Comparison of ENCODE assay signal across 2 cellular contexts in the genomic region with DNA sequence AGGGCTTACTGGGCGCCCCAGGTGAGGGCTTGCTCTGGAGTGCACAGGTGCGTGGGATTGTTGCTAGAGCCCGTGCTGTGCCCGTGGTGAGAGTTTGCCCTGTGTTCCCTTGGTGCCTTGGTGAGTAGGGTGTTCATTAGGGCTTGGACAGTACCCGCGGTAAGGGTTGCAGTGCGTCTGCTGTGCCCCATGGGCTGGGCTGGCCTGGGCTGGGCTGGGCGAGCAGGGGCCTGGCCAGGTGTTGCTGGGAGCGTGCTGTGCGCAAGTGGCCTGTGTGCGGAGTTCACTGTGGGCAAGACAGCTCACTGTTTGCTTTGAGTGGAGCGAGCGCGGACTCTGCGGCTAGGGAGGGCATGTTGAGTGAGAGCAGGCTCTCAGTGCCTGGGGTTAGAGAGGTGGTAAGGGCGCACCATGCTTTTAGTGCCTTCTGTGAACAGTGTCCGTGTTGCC.
TF ChIP-seq lines count a peak whose summit lies in the region.

No MANE protein-coding gene starts in this region.

TF ChIP-seq in GM12878, 131 proteins besides CTCF, POLR2A, EP300 and RAD21:
- TF ChIP-seq, protein P1, sequence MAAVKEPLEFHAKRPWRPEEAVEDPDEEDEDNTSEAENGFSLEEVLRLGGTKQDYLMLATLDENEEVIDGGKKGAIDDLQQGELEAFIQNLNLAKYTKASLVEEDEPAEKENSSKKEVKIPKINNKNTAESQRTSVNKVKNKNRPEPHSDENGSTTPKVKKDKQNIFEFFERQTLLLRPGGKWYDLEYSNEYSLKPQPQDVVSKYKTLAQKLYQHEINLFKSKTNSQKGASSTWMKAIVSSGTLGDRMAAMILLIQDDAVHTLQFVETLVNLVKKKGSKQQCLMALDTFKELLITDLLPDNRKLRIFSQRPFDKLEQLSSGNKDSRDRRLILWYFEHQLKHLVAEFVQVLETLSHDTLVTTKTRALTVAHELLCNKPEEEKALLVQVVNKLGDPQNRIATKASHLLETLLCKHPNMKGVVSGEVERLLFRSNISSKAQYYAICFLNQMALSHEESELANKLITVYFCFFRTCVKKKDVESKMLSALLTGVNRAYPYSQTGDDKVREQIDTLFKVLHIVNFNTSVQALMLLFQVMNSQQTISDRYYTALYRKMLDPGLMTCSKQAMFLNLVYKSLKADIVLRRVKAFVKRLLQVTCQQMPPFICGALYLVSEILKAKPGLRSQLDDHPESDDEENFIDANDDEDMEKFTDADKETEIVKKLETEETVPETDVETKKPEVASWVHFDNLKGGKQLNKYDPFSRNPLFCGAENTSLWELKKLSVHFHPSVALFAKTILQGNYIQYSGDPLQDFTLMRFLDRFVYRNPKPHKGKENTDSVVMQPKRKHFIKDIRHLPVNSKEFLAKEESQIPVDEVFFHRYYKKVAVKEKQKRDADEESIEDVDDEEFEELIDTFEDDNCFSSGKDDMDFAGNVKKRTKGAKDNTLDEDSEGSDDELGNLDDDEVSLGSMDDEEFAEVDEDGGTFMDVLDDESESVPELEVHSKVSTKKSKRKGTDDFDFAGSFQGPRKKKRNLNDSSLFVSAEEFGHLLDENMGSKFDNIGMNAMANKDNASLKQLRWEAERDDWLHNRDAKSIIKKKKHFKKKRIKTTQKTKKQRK (IDR thresholded peaks at IDR 0.05; ENCODE audit: low read depth, low read length): no peak
- TF ChIP-seq IRF4 (IDR thresholded peaks at IDR 0.05; ENCODE audit: low read depth, low read length) (no peak), RUNX3 (IDR thresholded peaks at IDR 0.05; ENCODE audit: low read length) (no peak), GABPA (IDR thresholded peaks at IDR 0.05; ENCODE audit: low read depth) (no peak), SMC3 (IDR thresholded peaks at IDR 0.05; ENCODE audit: borderline replicate concordance, low read length) (no peak), CHD4 (IDR thresholded peaks at IDR 0.05) (no peak), CREB1 (IDR thresholded peaks at IDR 0.05; ENCODE audit: low read depth) (no peak), ZZZ3 (IDR thresholded peaks at IDR 0.05; ENCODE audit: control insufficient read depth, insufficient read length, low read depth) (no peak), HDGF (IDR thresholded peaks at IDR 0.05) (no peak), KAT2A (conservative IDR thresholded peaks at IDR 0.05; ENCODE audit: control insufficient read depth, low read depth, low read length) (no peak)

TF ChIP-seq in HepG2, 621 proteins besides CTCF, POLR2A, EP300 and RAD21:
- TF ChIP-seq HNRNPLL (IDR thresholded peaks at IDR 0.05; ENCODE audit: low read depth, low read length, poor library complexity, severe bottlenecking): peak; percentile 39
- no peak for TF ChIP-seq FOXJ3 (CRISPR knock-in tag; IDR thresholded peaks at IDR 0.05; ENCODE audit: borderline replicate concordance)
